ENCODE assay signal across 8 cellular contexts in the genomic region with DNA sequence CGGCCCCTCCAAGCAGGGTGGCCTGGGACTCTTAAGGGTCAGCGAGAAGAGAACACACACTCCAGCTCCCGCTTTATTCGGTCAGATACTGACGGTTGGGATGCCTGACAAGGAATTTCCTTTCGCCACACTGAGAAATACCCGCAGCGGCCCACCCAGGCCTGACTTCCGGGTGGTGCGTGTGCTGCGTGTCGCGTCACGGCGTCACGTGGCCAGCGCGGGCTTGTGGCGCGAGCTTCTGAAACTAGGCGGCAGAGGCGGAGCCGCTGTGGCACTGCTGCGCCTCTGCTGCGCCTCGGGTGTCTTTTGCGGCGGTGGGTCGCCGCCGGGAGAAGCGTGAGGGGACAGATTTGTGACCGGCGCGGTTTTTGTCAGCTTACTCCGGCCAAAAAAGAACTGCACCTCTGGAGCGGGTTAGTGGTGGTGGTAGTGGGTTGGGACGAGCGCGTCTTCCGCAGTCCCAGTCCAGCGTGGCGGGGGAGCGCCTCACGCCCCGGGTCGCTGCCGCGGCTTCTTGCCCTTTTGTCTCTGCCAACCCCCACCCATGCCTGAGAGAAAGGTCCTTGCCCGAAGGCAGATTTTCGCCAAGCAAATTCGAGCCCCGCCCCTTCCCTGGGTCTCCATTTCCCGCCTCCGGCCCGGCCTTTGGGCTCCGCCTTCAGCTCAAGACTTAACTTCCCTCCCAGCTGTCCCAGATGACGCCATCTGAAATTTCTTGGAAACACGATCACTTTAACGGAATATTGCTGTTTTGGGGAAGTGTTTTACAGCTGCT. TPM values are rescaled to one million over a fixed set of nuclear protein-coding genes. Genes with fewer than 3 reads are reported as not detected.
DNase-seq lines count a peak whose midpoint lies in the region; ATAC-seq and TF ChIP-seq lines count a peak whose summit lies in the region.

A gene with protein sequence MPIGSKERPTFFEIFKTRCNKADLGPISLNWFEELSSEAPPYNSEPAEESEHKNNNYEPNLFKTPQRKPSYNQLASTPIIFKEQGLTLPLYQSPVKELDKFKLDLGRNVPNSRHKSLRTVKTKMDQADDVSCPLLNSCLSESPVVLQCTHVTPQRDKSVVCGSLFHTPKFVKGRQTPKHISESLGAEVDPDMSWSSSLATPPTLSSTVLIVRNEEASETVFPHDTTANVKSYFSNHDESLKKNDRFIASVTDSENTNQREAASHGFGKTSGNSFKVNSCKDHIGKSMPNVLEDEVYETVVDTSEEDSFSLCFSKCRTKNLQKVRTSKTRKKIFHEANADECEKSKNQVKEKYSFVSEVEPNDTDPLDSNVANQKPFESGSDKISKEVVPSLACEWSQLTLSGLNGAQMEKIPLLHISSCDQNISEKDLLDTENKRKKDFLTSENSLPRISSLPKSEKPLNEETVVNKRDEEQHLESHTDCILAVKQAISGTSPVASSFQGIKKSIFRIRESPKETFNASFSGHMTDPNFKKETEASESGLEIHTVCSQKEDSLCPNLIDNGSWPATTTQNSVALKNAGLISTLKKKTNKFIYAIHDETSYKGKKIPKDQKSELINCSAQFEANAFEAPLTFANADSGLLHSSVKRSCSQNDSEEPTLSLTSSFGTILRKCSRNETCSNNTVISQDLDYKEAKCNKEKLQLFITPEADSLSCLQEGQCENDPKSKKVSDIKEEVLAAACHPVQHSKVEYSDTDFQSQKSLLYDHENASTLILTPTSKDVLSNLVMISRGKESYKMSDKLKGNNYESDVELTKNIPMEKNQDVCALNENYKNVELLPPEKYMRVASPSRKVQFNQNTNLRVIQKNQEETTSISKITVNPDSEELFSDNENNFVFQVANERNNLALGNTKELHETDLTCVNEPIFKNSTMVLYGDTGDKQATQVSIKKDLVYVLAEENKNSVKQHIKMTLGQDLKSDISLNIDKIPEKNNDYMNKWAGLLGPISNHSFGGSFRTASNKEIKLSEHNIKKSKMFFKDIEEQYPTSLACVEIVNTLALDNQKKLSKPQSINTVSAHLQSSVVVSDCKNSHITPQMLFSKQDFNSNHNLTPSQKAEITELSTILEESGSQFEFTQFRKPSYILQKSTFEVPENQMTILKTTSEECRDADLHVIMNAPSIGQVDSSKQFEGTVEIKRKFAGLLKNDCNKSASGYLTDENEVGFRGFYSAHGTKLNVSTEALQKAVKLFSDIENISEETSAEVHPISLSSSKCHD (N-terminal part only) (plus strand): TSS at position 254 of the 775 bp plus-strand sequence. CDS start 953 bp downstream, outside the sequence.
TSS of gene ZAR1L (minus strand) at position 109 of the 775 bp plus-strand sequence. CDS start 3,438 bp downstream, outside the sequence.

- H3K36me3 ChIP-seq in BE2C = peaks cover 6% of the 10 kb centered on the region
- H3K36me3 ChIP-seq in left lung = no peaks in the 10 kb centered on the region

- H3K4me1 Mint-ChIP-seq in activated CD4-positive, alpha-beta T cell treated with anti-CD3 and anti-CD28 coated beads, Interleukin-2, amount 10 ng/mL, durations not matched to agents 7 days and 5 days = peaks cover 44% of the 10 kb centered on the region

- H3K27me3 Mint-ChIP-seq in activated CD4-positive, alpha-beta T cell treated with anti-CD3 and anti-CD28 coated beads, Interleukin-2, amount 10 ng/mL, durations not matched to agents 7 days and 5 days = no peaks in the 10 kb centered on the region

- H3K4me3 ChIP-seq in BE2C (ENCODE audit: low read depth, low read length) (peak within 1 kb of the TSS; percentile 95), left lung (peak within 1 kb of the TSS; percentile 70 to 90)

- intact Hi-C loops in left lung (cut with DNase I) = no loop called here

- H3K27ac ChIP-seq in left lung = peak within 1 kb of the TSS; percentile 93 to 100

- peak within 1 kb of the TSS; percentile 89 for H3K4me3 Mint-ChIP-seq in activated CD4-positive, alpha-beta T cell treated with anti-CD3 and anti-CD28 coated beads, Interleukin-2, amount 10 ng/mL, durations not matched to agents 7 days and 5 days

- H3K27me3 ChIP-seq in BE2C = no peaks in the 10 kb centered on the region
- H3K27me3 ChIP-seq in left lung = no peaks in the 10 kb centered on the region

- H3K4me1 ChIP-seq in BE2C (peaks cover 3% of the 10 kb centered on the region; the same call in 1 of the 2 replicates), left lung (peaks cover 0 to 34% of the 10 kb centered on the region in 2 donors)

- H3K27ac Mint-ChIP-seq in activated CD4-positive, alpha-beta T cell treated with anti-CD3 and anti-CD28 coated beads, Interleukin-2, amount 10 ng/mL, durations not matched to agents 7 days and 5 days = peak within 1 kb of the TSS; percentile 100

- CTCF ChIA-PET in activated CD4-positive, alpha-beta T cell treated with anti-CD3 and anti-CD28 coated beads, Interleukin-2, amount 10 ng/mL, durations not matched to agents 7 days and 5 days (lab: Charles Lee) = interaction anchor here (0.5 to 2.3 kb wide), 9 partner anchors 13 to 406 kb away, joined by 3 to 11 read pairs (median 3); no protein-coding TSS in a partner anchor

- ATAC-seq in HG03354 (IDR thresholded peaks at IDR 0.05; ENCODE audit: poor library complexity, severe bottlenecking, unreplicated experiment) = peak; percentile 93
- ATAC-seq in left lung = peak; percentile 97

- peaks cover 25% of the 10 kb centered on the region for H3K36me3 Mint-ChIP-seq in activated CD4-positive, alpha-beta T cell treated with anti-CD3 and anti-CD28 coated beads, Interleukin-2, amount 10 ng/mL, durations not matched to agents 7 days and 5 days (ENCODE audit: low read depth)

- no peaks in the 10 kb centered on the region for H3K9me3 Mint-ChIP-seq in activated CD4-positive, alpha-beta T cell treated with anti-CD3 and anti-CD28 coated beads, Interleukin-2, amount 10 ng/mL, durations not matched to agents 7 days and 5 days

- TF ChIP-seq CTCF in BE2C (IDR thresholded peaks at IDR 0.05; ENCODE audit: low read depth, low read length) (no peak), left lung (IDR thresholded peaks at IDR 0.05) (no peak)

- DNase-seq in BE2C = peak; percentile 91
- DNase-seq in NCI-H526 treated with DMSO at 0.1 percent for 48 hours (lab: John Stamatoyannopoulos, UW) = peak; percentile 85
- DNase-seq in activated CD4-positive, alpha-beta T cell treated with anti-CD3 and anti-CD28 coated beads, Interleukin-2, amount 10 ng/mL, durations not matched to agents 7 days and 5 days = peak; percentile 91
- DNase-seq in cortex of kidney (lab: John Stamatoyannopoulos, UW) = peak; percentile 75
- DNase-seq in left lung = peak; percentile 92 to 97
- peak; percentile 88 for DNase-seq in stimulated activated CD4-positive, alpha-beta T cell treated with anti-CD3 and anti-CD28 coated beads, Interleukin-2, amount 100 ng/mL, for 24 hours

- TF ChIP-seq POLR2A in GM19099 (IDR thresholded peaks at IDR 0.05; ENCODE audit: extremely low read depth, insufficient read length, low read depth) = peak; percentile 98

- H3K9me3 ChIP-seq in BE2C (no peaks in the 10 kb centered on the region), left lung (no peaks in the 10 kb centered on the region)

- POLR2A ChIA-PET in activated CD4-positive, alpha-beta T cell treated with anti-CD3 and anti-CD28 coated beads, Interleukin-2, amount 10 ng/mL, durations not matched to agents 7 days and 5 days (lab: Charles Lee) = interaction anchor here (0.6 to 1.0 kb wide), 5 partner anchors 45 to 125 kb away, joined by 3 read pairs; partner anchors contain the start of gene N4BP2L1

RNA-seq across cellular contexts. Expression of the first gene that starts in this region (rescaled TPM):
- 2.0 TPM for polyA plus RNA-seq in BE2C (2012; ENCODE audit: insufficient read depth, insufficient read length, low read depth)
- 10 to 100 TPM; 26.3 to 33.5 TPM for total RNA-seq in activated CD4-positive, alpha-beta T cell treated with anti-CD3 and anti-CD28 coated beads, Interleukin-2, amount 10 ng/mL, durations not matched to agents 7 days and 5 days
- 10 to 100 TPM in 1 of 2 donors, 1 to 10 TPM in 1; 4.5 to 10.5 TPM for total RNA-seq in left lung

RNA-seq across cellular contexts. Expression of gene ZAR1L, which starts in this region (rescaled TPM):
- polyA plus RNA-seq in BE2C (2012; ENCODE audit: insufficient read depth, insufficient read length, low read depth) = not detected
- not detected for total RNA-seq in activated CD4-positive, alpha-beta T cell treated with anti-CD3 and anti-CD28 coated beads, Interleukin-2, amount 10 ng/mL, durations not matched to agents 7 days and 5 days
- not detected for total RNA-seq in left lung

Comparison
In these comparisons a context has a peak if more than half of its experiments do, and no peak if none do; other contexts are left out.
1. Peak in every context shown above with its lines: DNase-seq, ATAC-seq, H3K4me3 ChIP-seq and H3K27ac ChIP-seq.